ENCODE assay signal across 11 cellular contexts in the genomic region with DNA sequence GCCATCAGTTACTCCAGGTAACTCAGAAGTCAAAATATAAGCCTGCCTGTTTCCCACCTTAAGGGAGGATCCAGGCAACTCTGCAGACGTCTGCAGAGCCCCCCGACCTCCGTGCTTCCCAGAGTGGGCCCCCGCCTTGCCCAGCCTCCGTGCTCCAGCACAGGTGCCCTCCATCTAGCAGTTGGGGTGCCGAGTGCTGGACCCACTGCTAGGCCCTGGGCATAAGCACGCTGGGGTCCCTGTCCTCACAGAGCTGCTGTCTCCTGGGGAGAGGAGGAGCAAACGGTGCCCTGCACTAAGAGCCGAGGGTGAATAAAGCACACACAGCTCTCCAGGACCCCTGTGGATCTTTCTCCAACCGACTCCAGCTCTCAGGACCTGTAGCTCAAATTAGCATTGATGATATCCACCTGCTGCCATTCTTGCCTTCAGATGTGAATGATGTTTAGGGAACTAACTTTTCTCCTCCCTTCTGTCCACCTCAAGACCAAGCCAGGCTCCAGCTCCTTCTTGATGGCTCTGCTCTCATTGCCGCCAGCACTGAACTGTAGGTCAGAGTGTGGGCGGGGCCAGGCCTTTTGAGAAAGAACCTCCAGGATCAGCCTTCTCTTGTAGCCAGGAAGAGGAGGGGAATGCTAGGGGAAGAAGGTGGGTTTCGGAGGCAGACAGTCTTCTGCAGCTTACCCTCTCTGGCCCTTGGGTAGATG.
DNase-seq lines count a peak whose midpoint lies in the region; ATAC-seq and TF ChIP-seq lines count a peak whose summit lies in the region.
"Had no signal": no experiment of that assay in that cellular context is flagged by ENCODE, and none has a peak within 500 bp of the region (broad histone marks: within the 10 kb centered on the region; RNA-seq: fewer than 3 reads in every experiment).

No MANE protein-coding gene starts in this region.

- no peaks in the 10 kb centered on the region for H3K9me2 ChIP-seq in Loucy (replicated peaks; ENCODE audit: low read depth, low read length)
- no peaks in the 10 kb centered on the region for H3K9me2 ChIP-seq in hepatocyte (replicated peaks; ENCODE audit: insufficient read depth)

- peaks cover 47% of the 10 kb centered on the region for H3K4me1 Mint-ChIP-seq in T-helper 17 cell
- H3K4me1 Mint-ChIP-seq in stimulated activated memory B cell treated with anti-CD40 and anti-IgM and Interleukin-4, amounts not matched to agents 10 μg/mL and 1 μg/mL and 100 μg/mL, for 72 hours: peaks cover 33% of the 10 kb centered on the region

- H3K9me3 Mint-ChIP-seq in stimulated activated memory B cell treated with anti-CD40 and anti-IgM and Interleukin-4, amounts not matched to agents 10 μg/mL and 1 μg/mL and 100 μg/mL, for 72 hours: no peaks in the 10 kb centered on the region

- H3K27me3 ChIP-seq in Loucy (ENCODE audit: insufficient read depth, low read length, poor library complexity, severe bottlenecking): no peaks in the 10 kb centered on the region
- no peaks in the 10 kb centered on the region for H3K27me3 ChIP-seq in hepatocyte
- no peaks in the 10 kb centered on the region for H3K27me3 ChIP-seq in spleen (replicated peaks in 1 of 7)
- H3K27me3 ChIP-seq: brain microvascular endothelial cell had no signal

- H3K36me3 ChIP-seq in Loucy (ENCODE audit: insufficient read depth, low read length) (no peaks in the 10 kb centered on the region), hepatocyte (replicated peaks; ENCODE audit: insufficient read depth, low read depth) (no peaks in the 10 kb centered on the region), spleen (no peaks in the 10 kb centered on the region)

- DNase-seq in T-helper 17 cell (no peak), hepatocyte (ENCODE audit: low spot score) (peak; percentile 66), spleen (peak; percentile 67), hepatic stellate cell (ENCODE audit: low spot score) (no peak)
- DNase-seq: brain microvascular endothelial cell; GM23248; RPMI8226; stimulated activated CD4-positive, alpha-beta T cell treated with anti-CD3 and anti-CD28 coated beads, Interleukin-15, amount 100 ng/mL, for 24 hours had no signal

- intact Hi-C loops in spleen (cut with DNase I; ENCODE audit: low total_unique reads): no loop called here

- no peaks in the 10 kb centered on the region for H3F3A ChIP-seq in Loucy (ENCODE audit: low read depth)

- no peaks in the 10 kb centered on the region for H3K27me3 Mint-ChIP-seq in T-helper 17 cell
- no peaks in the 10 kb centered on the region for H3K27me3 Mint-ChIP-seq in stimulated activated memory B cell treated with anti-CD40 and anti-IgM and Interleukin-4, amounts not matched to agents 10 μg/mL and 1 μg/mL and 100 μg/mL, for 72 hours

- ATAC-seq in T-helper 17 cell: no peak
- ATAC-seq in stimulated activated memory B cell treated with anti-CD40 and anti-IgM and Interleukin-4, amounts not matched to agents 10 μg/mL and 1 μg/mL and 100 μg/mL, for 72 hours: no peak
- no peak for ATAC-seq in HG03469 (IDR thresholded peaks at IDR 0.05; ENCODE audit: unreplicated experiment)

- H2AFZ ChIP-seq in Loucy (ENCODE audit: low read length) (no peak overlapping the region), hepatocyte (no peak overlapping the region)
- H2AFZ ChIP-seq: GM23248 had no signal

- H3K4me3 ChIP-seq in Loucy (ENCODE audit: low read length, poor library complexity, severe bottlenecking) (no peak overlapping the region), hepatocyte (no peak overlapping the region), spleen (no peak overlapping the region)
- H3K4me3 ChIP-seq: GM23248 had no signal

- H3K27ac ChIP-seq in hepatocyte: peak overlapping the region; percentile 91
- H3K27ac ChIP-seq in spleen: peak overlapping the region in 1 of 8 donors; percentile 29
- H3K27ac ChIP-seq: brain microvascular endothelial cell had no signal

- H3K4me2 ChIP-seq in Loucy (ENCODE audit: low read depth, low read length, poor library complexity, severe bottlenecking): peak overlapping the region; percentile 30
- H3K4me2 ChIP-seq in hepatocyte: peak overlapping the region; percentile 65

- WGBS in hepatocyte (ENCODE audit: low lambda C conversion rate, missing lambda C conversion rate): 56% methylated on average over 13 of the region's 13 CpGs
- 90 to 97% (median 93%) methylated on average over 4 to 13 of the region's 13 CpGs for WGBS in spleen, 5 donors

- no peak overlapping the region for H3K4me3 Mint-ChIP-seq in T-helper 17 cell
- H3K4me3 Mint-ChIP-seq in stimulated activated memory B cell treated with anti-CD40 and anti-IgM and Interleukin-4, amounts not matched to agents 10 μg/mL and 1 μg/mL and 100 μg/mL, for 72 hours: no peak overlapping the region

- no peak for TF ChIP-seq POLR2A in spleen (IDR thresholded peaks at IDR 0.05)

- peak overlapping the region; percentile 26 for H3K9ac ChIP-seq in Loucy (ENCODE audit: low read depth, low read length, poor library complexity, severe bottlenecking)

- H3K4me1 ChIP-seq in Loucy (ENCODE audit: insufficient read depth, low read length, poor library complexity, severe bottlenecking): peaks cover 49% of the 10 kb centered on the region
- H3K4me1 ChIP-seq in hepatocyte (ENCODE audit: insufficient read depth): peaks cover 80% of the 10 kb centered on the region
- peaks cover 17 to 85% (median 33%) of the 10 kb centered on the region in 6 donors for H3K4me1 ChIP-seq in spleen

- no peaks in the 10 kb centered on the region for H4K20me1 ChIP-seq in Loucy (ENCODE audit: insufficient read depth, low read length, poor library complexity, severe bottlenecking)
- no peaks in the 10 kb centered on the region for H4K20me1 ChIP-seq in hepatocyte (ENCODE audit: insufficient read depth, poor library complexity, severe bottlenecking)

- peak overlapping the region; percentile 84 for H3K27ac Mint-ChIP-seq in T-helper 17 cell
- no peak overlapping the region for H3K27ac Mint-ChIP-seq in stimulated activated memory B cell treated with anti-CD40 and anti-IgM and Interleukin-4, amounts not matched to agents 10 μg/mL and 1 μg/mL and 100 μg/mL, for 72 hours

- TF ChIP-seq CTCF in Loucy (conservative IDR thresholded peaks at IDR 0.05; ENCODE audit: low read length): no peak
- no peak for TF ChIP-seq CTCF in hepatocyte (IDR thresholded peaks at IDR 0.05; ENCODE audit: poor library complexity)
- TF ChIP-seq CTCF in spleen (IDR thresholded peaks at IDR 0.05 in 8 of 11, conservative IDR thresholded peaks at IDR 0.05 in 3 of 11): no peak

- no peaks in the 10 kb centered on the region for H3K9me3 ChIP-seq in Loucy (ENCODE audit: insufficient read depth, low read depth, low read length)
- no peaks in the 10 kb centered on the region for H3K9me3 ChIP-seq in T-helper 17 cell (ENCODE audit: control insufficient read depth, low read length, poor library complexity, severe bottlenecking)
- no peaks in the 10 kb centered on the region for H3K9me3 ChIP-seq in hepatocyte (ENCODE audit: low read depth)
- no peaks in the 10 kb centered on the region for H3K9me3 ChIP-seq in spleen

- H3K36me3 Mint-ChIP-seq in T-helper 17 cell (ENCODE audit: low read depth): peaks cover 5% of the 10 kb centered on the region
- H3K36me3 Mint-ChIP-seq in stimulated activated memory B cell treated with anti-CD40 and anti-IgM and Interleukin-4, amounts not matched to agents 10 μg/mL and 1 μg/mL and 100 μg/mL, for 72 hours: no peaks in the 10 kb centered on the region

- H3K79me2 ChIP-seq in Loucy (ENCODE audit: insufficient read depth, low read length) (no peaks in the 10 kb centered on the region), hepatocyte (peaks cover 16% of the 10 kb centered on the region)

Comparison
In these comparisons a context has a peak if more than half of its experiments do, and no peak if none do; other contexts are left out.
1. DNase-seq: peak in hepatocyte (single experiment) and spleen (single experiment); none in T-helper 17 cell (0 of 3) and hepatic stellate cell (single experiment).